ENCODE assay signal across 1 cellular context in genomic region chr17:72372185-72372584, GRCh38.
A peak's percentile ranks its signal among the peaks of the same experiment; 100 is the strongest.
TF ChIP-seq lines count a peak whose summit lies in the region.

No MANE protein-coding gene starts in this region.

TF ChIP-seq in HCT116, 20 proteins besides CTCF, POLR2A, EP300 and RAD21:
- 0 out of 2 replicates have a peak, but pooled peaks have one; percentile 13 for TF ChIP-seq ZFX (IDR thresholded peaks at IDR 0.05)
- TF ChIP-seq, protein P1, sequence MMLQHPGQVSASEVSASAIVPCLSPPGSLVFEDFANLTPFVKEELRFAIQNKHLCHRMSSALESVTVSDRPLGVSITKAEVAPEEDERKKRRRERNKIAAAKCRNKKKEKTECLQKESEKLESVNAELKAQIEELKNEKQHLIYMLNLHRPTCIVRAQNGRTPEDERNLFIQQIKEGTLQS (IDR thresholded peaks at IDR 0.05), result no peak
